ENCODE assay signal across 16 cellular contexts in genomic region chr4:113996599-113997177, GRCh38. TPM values are rescaled to one million over a fixed set of nuclear protein-coding genes. Genes with fewer than 3 reads are reported as not detected.
DNase-seq lines count a peak whose midpoint lies in the region; ATAC-seq and TF ChIP-seq lines count a peak whose summit lies in the region.
"Had no signal": no experiment of that assay in that cellular context is flagged by ENCODE, and none has a peak within 500 bp of the region (broad histone marks: within the 10 kb centered on the region; RNA-seq: fewer than 3 reads in every experiment).

No MANE protein-coding gene starts in this region.

- no peak overlapping the region for H2BK5ac ChIP-seq in neuronal stem cell (ENCODE audit: low read length)

- H3K14ac ChIP-seq in neuronal stem cell (ENCODE audit: low read length): no peak overlapping the region

- no peak overlapping the region for H2BK12ac ChIP-seq in neuronal stem cell (ENCODE audit: low read length)

- H3K4me3 Mint-ChIP-seq in GM23338: no peak overlapping the region
- H3K4me3 Mint-ChIP-seq in neural progenitor cell: no peak overlapping the region
- H3K4me3 Mint-ChIP-seq: nephron; T-helper 2 cell treated with Interferon-gamma antibody and Interleukin-4, amounts not matched to agents 5 μg/mL and 100 μg/mL, for 36 hours had no signal

- no peak overlapping the region for H3K4me3 ChIP-seq in GM23338
- H3K4me3 ChIP-seq in neural progenitor cell: no peak overlapping the region
- H3K4me3 ChIP-seq in neuronal stem cell (ENCODE audit: low read length in 2 of 2): peak overlapping the region in 1 of 2 donors; percentile 42
- no peak overlapping the region for H3K4me3 ChIP-seq in right cardiac atrium (ENCODE audit: low read length)
- H3K4me3 ChIP-seq: BLaER1, lung had no signal

- intact Hi-C loops in posterior vena cava (cut with DNase I): no loop called here
- intact Hi-C loops in right cardiac atrium (cut with DNase I): no loop called here

- H4K20me1 ChIP-seq in GM23338 (replicated peaks; ENCODE audit: insufficient read depth): no peaks in the 10 kb centered on the region
- H4K20me1 ChIP-seq in neural progenitor cell (ENCODE audit: low read depth): no peaks in the 10 kb centered on the region
- H4K20me1 ChIP-seq: BLaER1 had no signal

- H3K23ac ChIP-seq in neuronal stem cell (ENCODE audit: low read depth, low read length, poor library complexity): no peak overlapping the region

- H3F3A ChIP-seq in GM23338 (replicated peaks; ENCODE audit: low read depth) (no peaks in the 10 kb centered on the region), neural progenitor cell (ENCODE audit: low read depth) (no peaks in the 10 kb centered on the region)

- H4K8ac ChIP-seq in neuronal stem cell (ENCODE audit: low read depth, low read length): no peak overlapping the region

- H3K27ac Mint-ChIP-seq in GM23338 (no peak overlapping the region), neural progenitor cell (no peak overlapping the region)
- H3K27ac Mint-ChIP-seq: nephron; T-helper 2 cell treated with Interferon-gamma antibody and Interleukin-4, amounts not matched to agents 5 μg/mL and 100 μg/mL, for 36 hours had no signal

- no peak overlapping the region for H3K4ac ChIP-seq in neuronal stem cell (ENCODE audit: low read length)

- no peak overlapping the region for H2BK120ac ChIP-seq in neuronal stem cell (ENCODE audit: low read depth, low read length)

- H3K36me3 Mint-ChIP-seq in GM23338 (ENCODE audit: low read depth) (no peaks in the 10 kb centered on the region), neural progenitor cell (no peaks in the 10 kb centered on the region)

- H3K4me2 ChIP-seq in GM23338 (no peak overlapping the region), neural progenitor cell (no peak overlapping the region), neuronal stem cell (ENCODE audit: insufficient read depth, low read length, poor library complexity, severe bottlenecking) (no peak overlapping the region)
- H3K4me2 ChIP-seq: BLaER1 had no signal

- H3K9me3 Mint-ChIP-seq in GM23338 (no peaks in the 10 kb centered on the region), neural progenitor cell (no peaks in the 10 kb centered on the region)
- H3K9me3 Mint-ChIP-seq: nephron; T-helper 2 cell treated with Interferon-gamma antibody and Interleukin-4, amounts not matched to agents 5 μg/mL and 100 μg/mL, for 36 hours had no signal

- no peaks in the 10 kb centered on the region for H3K9me2 ChIP-seq in GM23338 (ENCODE audit: insufficient read depth)

- TF ChIP-seq CTCF in GM23338 (conservative IDR thresholded peaks at IDR 0.05; ENCODE audit: low read depth in 2 of 2) (no peak), neural progenitor cell (IDR thresholded peaks at IDR 0.05) (no peak)

- H3K27me3 Mint-ChIP-seq in GM23338 (ENCODE audit: insufficient read depth, low read depth, poor library complexity) (no peaks in the 10 kb centered on the region), neural progenitor cell (ENCODE audit: insufficient read depth, low read depth) (no peaks in the 10 kb centered on the region)

- H3K27me3 ChIP-seq in GM23338 (ENCODE audit: insufficient read depth): no peaks in the 10 kb centered on the region
- no peaks in the 10 kb centered on the region for H3K27me3 ChIP-seq in neural progenitor cell
- peaks cover 0 to 9% (median 0%) of the 10 kb centered on the region in 3 experiments for H3K27me3 ChIP-seq in neuronal stem cell (ENCODE audit: control insufficient read depth in 3 of 3, insufficient read depth in 3 of 3, low read depth in 1 of 3, low read length in 3 of 3)
- no peaks in the 10 kb centered on the region for H3K27me3 ChIP-seq in right cardiac atrium (ENCODE audit: control insufficient read depth, insufficient read depth)
- H3K27me3 ChIP-seq: BLaER1 had no signal

- H3K4me1 Mint-ChIP-seq in GM23338 (peaks cover 22% of the 10 kb centered on the region), neural progenitor cell (no peaks in the 10 kb centered on the region)
- H3K4me1 Mint-ChIP-seq: nephron had no signal

- no peak overlapping the region for H2BK15ac ChIP-seq in neuronal stem cell (ENCODE audit: low read length)

- peak; percentile 95 for ATAC-seq in GM23338
- no peak for ATAC-seq in GM21723 (IDR thresholded peaks at IDR 0.05; ENCODE audit: unreplicated experiment)
- ATAC-seq in right cardiac atrium: no peak

- H2AK5ac ChIP-seq in neuronal stem cell (ENCODE audit: low read depth, low read length): no peak overlapping the region

- no peak overlapping the region for H3K18ac ChIP-seq in neuronal stem cell (ENCODE audit: low read length)

- no peak for DNase-seq in GM23338 (ENCODE audit: low spot score)
- DNase-seq in NCI-H748 (lab: John Stamatoyannopoulos, UW; ENCODE audit: unreplicated experiment): peak; percentile 34
- DNase-seq in dedifferentiated amniotic fluid mesenchymal stem cell (ENCODE audit: extremely low spot score): peak; percentile 8
- no peak for DNase-seq in neural progenitor cell (ENCODE audit: low spot score)
- DNase-seq in neuronal stem cell (ENCODE audit: low spot score): no peak
- DNase-seq in posterior vena cava (ENCODE audit: low spot score): no peak
- no peak for DNase-seq in right cardiac atrium
- DNase-seq: activated CD4-positive, alpha-beta T cell treated with anti-CD3 and anti-CD28 coated beads for 48 hours; activated naive CD4-positive, alpha-beta T cell treated with anti-CD3 and anti-CD28 coated beads, Interleukin-2, amount 50 U/mL, for 16 hours; NCI-H2107; stimulated activated CD4-positive, alpha-beta T cell treated with anti-CD3 and anti-CD28 coated beads, Interleukin-1b, Interleukin-23, amount 100 ng/mL, for 48 hours had no signal

- H4K91ac ChIP-seq in neuronal stem cell (ENCODE audit: low read depth, low read length, poor library complexity): no peak overlapping the region

- H3K9ac ChIP-seq in neural progenitor cell: no peak overlapping the region
- no peak overlapping the region for H3K9ac ChIP-seq in neuronal stem cell (ENCODE audit: low read depth, low read length, poor library complexity)
- H3K9ac ChIP-seq: BLaER1 had no signal

- WGBS in neuronal stem cell (ENCODE audit: extremely low coverage in 2 of 2, insufficient read length in 2 of 2, insufficient replicate concordance in 1 of 2), 2 donors: no CpG with 5 or more reads among the region's 4 CpGs
- 78% methylated on average over 4 of the region's 4 CpGs for WGBS in right cardiac atrium

- H3K79me1 ChIP-seq in neuronal stem cell (ENCODE audit: low read depth, low read length): no peaks in the 10 kb centered on the region

- no peaks in the 10 kb centered on the region for H3K4me1 ChIP-seq in GM23338 (ENCODE audit: insufficient read depth)
- no peaks in the 10 kb centered on the region for H3K4me1 ChIP-seq in neural progenitor cell
- no peaks in the 10 kb centered on the region for H3K4me1 ChIP-seq in neuronal stem cell (ENCODE audit: control insufficient read depth in 2 of 2, insufficient read depth in 1 of 2, low read depth in 1 of 2, low read length in 2 of 2)
- H3K4me1 ChIP-seq in right cardiac atrium (ENCODE audit: control insufficient read depth, insufficient read depth, low read length): no peaks in the 10 kb centered on the region
- H3K4me1 ChIP-seq: BLaER1 had no signal

- H2AFZ ChIP-seq in GM23338 (no peak overlapping the region), neural progenitor cell (replicated peaks) (peak overlapping the region; percentile 44), neuronal stem cell (ENCODE audit: low read length) (no peak overlapping the region)

- no peaks in the 10 kb centered on the region for H3K9me3 ChIP-seq in neural progenitor cell (ENCODE audit: low read depth)
- no peaks in the 10 kb centered on the region for H3K9me3 ChIP-seq in neuronal stem cell (replicated peaks in 1 of 2; ENCODE audit: control insufficient read depth in 2 of 2, insufficient read depth in 1 of 2, low read depth in 1 of 2, low read length in 2 of 2)
- H3K9me3 ChIP-seq in right cardiac atrium (ENCODE audit: control insufficient read depth, low read length): no peaks in the 10 kb centered on the region
- H3K9me3 ChIP-seq: BLaER1 had no signal

- H3K79me2 ChIP-seq in GM23338 (replicated peaks; ENCODE audit: insufficient read depth) (no peaks in the 10 kb centered on the region), neural progenitor cell (ENCODE audit: low read depth) (no peaks in the 10 kb centered on the region)

- H3K27ac ChIP-seq in GM23338 (ENCODE audit: low read depth): peak overlapping the region; percentile 18; the same call in 1 of the 2 replicates
- H3K27ac ChIP-seq in neural progenitor cell: no peak overlapping the region
- H3K27ac ChIP-seq in neuronal stem cell (replicated peaks; ENCODE audit: low read length): no peak overlapping the region
- H3K27ac ChIP-seq in right cardiac atrium (ENCODE audit: low read length): no peak overlapping the region
- H3K27ac ChIP-seq: BLaER1 had no signal

- H3K36me3 ChIP-seq in GM23338 (ENCODE audit: insufficient read depth) (no peaks in the 10 kb centered on the region), neural progenitor cell (no peaks in the 10 kb centered on the region), neuronal stem cell (replicated peaks in 1 of 2; ENCODE audit: control insufficient read depth in 2 of 2, insufficient read depth in 2 of 2, low read length in 2 of 2) (no peaks in the 10 kb centered on the region)
- H3K36me3 ChIP-seq: BLaER1 had no signal

RNA-seq across cellular contexts. Expression of gene ARSJ, which starts 17.2 kb away (rescaled TPM):
- total RNA-seq in GM23338 (2014; rRNA removed; shearing (Covaris generic)): 3.5 and 6.6 TPM in 2 replicates
- 2.1 and 4.3 TPM in 2 replicates for polyA plus RNA-seq in GM23338 (2016; fragmentation: Nextera tagmentation; extraction: Ambion mirVana)
- total RNA-seq in neural progenitor cell (ENCODE audit: low replicate concordance): 0.25 and 0.28 TPM in 2 replicates
- polyA plus RNA-seq in neuronal stem cell (2013, experiment 1 of 2): 0.11 TPM
- polyA plus RNA-seq in neuronal stem cell (2013, experiment 2 of 2): 0.11 TPM
- total RNA-seq in posterior vena cava: 10 to 100 TPM in 1 of 2 donors, 1 to 10 TPM in 1; 7.4 to 11.7 TPM
- total RNA-seq in right cardiac atrium: 1 to 10 TPM; 4.6 to 8.7 (median 5.9) TPM
- 1.8 TPM for polyA plus RNA-seq in right cardiac atrium

Comparison
In these comparisons a context has a peak if more than half of its experiments do, and no peak if none do; other contexts are left out.
1. DNase-seq: peak in NCI-H748 (single experiment) and dedifferentiated amniotic fluid mesenchymal stem cell (single experiment); none in GM23338 (single experiment), neural progenitor cell (single experiment), neuronal stem cell (single experiment), posterior vena cava (single experiment) and right cardiac atrium (0 of 3).